ENCODE assay signal across 20 cellular contexts in genomic region chr10:45560262-45560661, GRCh38.
A peak's percentile ranks its signal among the peaks of the same experiment; 100 is the strongest.
DNase-seq lines count a peak whose midpoint lies in the region; ATAC-seq and TF ChIP-seq lines count a peak whose summit lies in the region.
"Had no signal": no experiment of that assay in that cellular context is flagged by ENCODE, and none has a peak within 500 bp of the region (broad histone marks: within the 10 kb centered on the region; RNA-seq: fewer than 3 reads in every experiment).

No MANE protein-coding gene starts in this region.

- H3K18ac ChIP-seq in mesendoderm (ENCODE audit: low read length) = no peak overlapping the region

- WGBS in mesendoderm (ENCODE audit: extremely low coverage, insufficient coverage, low lambda C conversion rate) = no CpG with 5 or more reads among the region's 10 CpGs

- H3K27ac ChIP-seq in HEK293 (ENCODE audit: extremely low read depth, low read depth, low read length) = no peak overlapping the region
- no peak overlapping the region for H3K27ac ChIP-seq in mesendoderm (ENCODE audit: low read depth, low read length)
- H3K27ac ChIP-seq: BLaER1, SJSA1 had no signal

- peaks cover 59% of the 10 kb centered on the region for H3K4me1 Mint-ChIP-seq in dendritic cell treated with granulocyte-macrophage colony-stimulating factor and Interleukin-4, amounts not matched to agents 40 ng/mL and 50 ng/mL, for 4 days (ENCODE audit: low read depth)
- H3K4me1 Mint-ChIP-seq in activated T-helper 2 cell treated with anti-CD3 and anti-CD28 coated beads, Interferon-gamma antibody, Interleukin-2, Interleukin-4, amounts not matched to agents 10 μg/mL and 5 μg/mL and 100 μg/mL, durations not matched to agents 14 hours and 24 hours and 36 hours (ENCODE audit: low read depth) = peaks cover 28% of the 10 kb centered on the region

- no peaks in the 10 kb centered on the region for H3K9me3 ChIP-seq in HEK293 (ENCODE audit: control insufficient read depth, insufficient read depth, low read depth, low read length)
- H3K9me3 ChIP-seq: SJSA1 had no signal

- CTCF ChIA-PET in HEK293 (lab: Yijun Ruan, JAX) = no interaction called here

- H3K4ac ChIP-seq in mesendoderm (ENCODE audit: low read depth, low read length) = no peak overlapping the region

- no peaks in the 10 kb centered on the region for H3K79me2 ChIP-seq in mesendoderm (ENCODE audit: control insufficient read depth, insufficient read depth, low read length)

- intact Hi-C loops in dendritic cell treated with granulocyte-macrophage colony-stimulating factor and Interleukin-4, amounts not matched to agents 40 ng/mL and 50 ng/mL, for 4 days (cut with micrococcal nuclease) = no loop called here
- intact Hi-C loops in activated T-helper 2 cell treated with anti-CD3 and anti-CD28 coated beads, Interferon-gamma antibody, Interleukin-2, Interleukin-4, amounts not matched to agents 10 μg/mL and 5 μg/mL and 100 μg/mL, durations not matched to agents 14 hours and 24 hours and 36 hours (cut with micrococcal nuclease) = no loop called here

- TF ChIP-seq CTCF in HEK293 (tag by site-specific recombination; IDR thresholded peaks at IDR 0.05) = no peak

- no peak overlapping the region for H2BK120ac ChIP-seq in mesendoderm (ENCODE audit: low read depth, low read length)

- no peaks in the 10 kb centered on the region for H3K27me3 Mint-ChIP-seq in dendritic cell treated with granulocyte-macrophage colony-stimulating factor and Interleukin-4, amounts not matched to agents 40 ng/mL and 50 ng/mL, for 4 days
- no peaks in the 10 kb centered on the region for H3K27me3 Mint-ChIP-seq in activated T-helper 2 cell treated with anti-CD3 and anti-CD28 coated beads, Interferon-gamma antibody, Interleukin-2, Interleukin-4, amounts not matched to agents 10 μg/mL and 5 μg/mL and 100 μg/mL, durations not matched to agents 14 hours and 24 hours and 36 hours (ENCODE audit: low read depth)
- H3K27me3 Mint-ChIP-seq: CD4-positive, CD25-positive, alpha-beta regulatory T cell had no signal

- no peaks in the 10 kb centered on the region for H3K9me3 Mint-ChIP-seq in dendritic cell treated with granulocyte-macrophage colony-stimulating factor and Interleukin-4, amounts not matched to agents 40 ng/mL and 50 ng/mL, for 4 days
- H3K9me3 Mint-ChIP-seq in activated T-helper 2 cell treated with anti-CD3 and anti-CD28 coated beads, Interferon-gamma antibody, Interleukin-2, Interleukin-4, amounts not matched to agents 10 μg/mL and 5 μg/mL and 100 μg/mL, durations not matched to agents 14 hours and 24 hours and 36 hours = no peaks in the 10 kb centered on the region
- H3K9me3 Mint-ChIP-seq: CD4-positive, CD25-positive, alpha-beta regulatory T cell; IgD-negative memory B cell had no signal

- H3K36me3 ChIP-seq in HEK293 (ENCODE audit: control insufficient read depth in 2 of 2, insufficient read depth in 1 of 2, low read length in 2 of 2) (no peaks in the 10 kb centered on the region), mesendoderm (ENCODE audit: control insufficient read depth, insufficient read depth, low read length) (no peaks in the 10 kb centered on the region)
- H3K36me3 ChIP-seq: SJSA1 had no signal

- DNase-seq in mesendoderm = peak; percentile 32
- DNase-seq in NCI-H1436 (lab: John Stamatoyannopoulos, UW) = no peak
- DNase-seq in GOT3 (lab: John Stamatoyannopoulos, UW) = no peak
- DNase-seq in activated T-helper 2 cell treated with anti-CD3 and anti-CD28 coated beads, Interferon-gamma antibody, Interleukin-2, Interleukin-4, amounts not matched to agents 10 μg/mL and 5 μg/mL and 100 μg/mL, durations not matched to agents 14 hours and 24 hours and 36 hours (ENCODE audit: low spot score) = no peak
- DNase-seq: CD4-positive, CD25-positive, alpha-beta regulatory T cell; Karpas-422; NCI-H1092 treated with DMSO at 0.1 percent for 48 hours; NCI-H146; NCI-H1930; NCI-H2107; NCI-H524 treated with DMSO at 0.1 percent for 48 hours; NCI-H774; Right ventricle myocardium superior; RPMI8226 had no signal

- H3K4me3 Mint-ChIP-seq in dendritic cell treated with granulocyte-macrophage colony-stimulating factor and Interleukin-4, amounts not matched to agents 40 ng/mL and 50 ng/mL, for 4 days = no peak overlapping the region
- H3K4me3 Mint-ChIP-seq in activated T-helper 2 cell treated with anti-CD3 and anti-CD28 coated beads, Interferon-gamma antibody, Interleukin-2, Interleukin-4, amounts not matched to agents 10 μg/mL and 5 μg/mL and 100 μg/mL, durations not matched to agents 14 hours and 24 hours and 36 hours (ENCODE audit: low read depth) = no peak overlapping the region
- H3K4me3 Mint-ChIP-seq: CD4-positive, CD25-positive, alpha-beta regulatory T cell had no signal

- no peaks in the 10 kb centered on the region for H3K27me3 ChIP-seq in mesendoderm (ENCODE audit: insufficient read depth, low read length, poor library complexity)
- H3K27me3 ChIP-seq: BLaER1, SJSA1 had no signal

- POLR2A ChIA-PET in HEK293 (lab: Yijun Ruan, JAX) = no interaction called here

- H3K4me1 ChIP-seq in HEK293 (ENCODE audit: control insufficient read depth, insufficient read depth, low read length) (peaks cover 3% of the 10 kb centered on the region; the same call in 1 of the 2 replicates), mesendoderm (ENCODE audit: control insufficient read depth, low read depth, low read length) (peaks cover 3% of the 10 kb centered on the region)
- H3K4me1 ChIP-seq: SJSA1 had no signal

- no peak overlapping the region for H3K56ac ChIP-seq in mesendoderm (ENCODE audit: low read length)

- H3K4me2 ChIP-seq in mesendoderm (ENCODE audit: low read length) = no peak overlapping the region
- H3K4me2 ChIP-seq: BLaER1 had no signal

- peaks cover 7% of the 10 kb centered on the region for H3K36me3 Mint-ChIP-seq in dendritic cell treated with granulocyte-macrophage colony-stimulating factor and Interleukin-4, amounts not matched to agents 40 ng/mL and 50 ng/mL, for 4 days (ENCODE audit: low read depth)
- H3K36me3 Mint-ChIP-seq in activated T-helper 2 cell treated with anti-CD3 and anti-CD28 coated beads, Interferon-gamma antibody, Interleukin-2, Interleukin-4, amounts not matched to agents 10 μg/mL and 5 μg/mL and 100 μg/mL, durations not matched to agents 14 hours and 24 hours and 36 hours (ENCODE audit: low read depth) = peaks cover 12% of the 10 kb centered on the region

- peak overlapping the region; percentile 60 for H3K27ac Mint-ChIP-seq in dendritic cell treated with granulocyte-macrophage colony-stimulating factor and Interleukin-4, amounts not matched to agents 40 ng/mL and 50 ng/mL, for 4 days
- no peak overlapping the region for H3K27ac Mint-ChIP-seq in activated T-helper 2 cell treated with anti-CD3 and anti-CD28 coated beads, Interferon-gamma antibody, Interleukin-2, Interleukin-4, amounts not matched to agents 10 μg/mL and 5 μg/mL and 100 μg/mL, durations not matched to agents 14 hours and 24 hours and 36 hours
- H3K27ac Mint-ChIP-seq: CD4-positive, CD25-positive, alpha-beta regulatory T cell had no signal

- H2BK5ac ChIP-seq in mesendoderm (ENCODE audit: low read length) = no peak overlapping the region

- no peak overlapping the region for H3K9ac ChIP-seq in mesendoderm (ENCODE audit: low read length)
- H3K9ac ChIP-seq: BLaER1 had no signal

- H4K8ac ChIP-seq in mesendoderm (ENCODE audit: low read depth, low read length) = no peak overlapping the region

- H2AK5ac ChIP-seq in mesendoderm (ENCODE audit: low read length) = no peak overlapping the region

- H3K23ac ChIP-seq in mesendoderm (ENCODE audit: low read length) = no peak overlapping the region

- no peak overlapping the region for H4K5ac ChIP-seq in mesendoderm (ENCODE audit: low read length)

- no peaks in the 10 kb centered on the region for H3K79me1 ChIP-seq in mesendoderm (ENCODE audit: low read length)

- ATAC-seq in HG03521 (IDR thresholded peaks at IDR 0.05; ENCODE audit: unreplicated experiment) = no peak

- H3K4me3 ChIP-seq in HEK293 (ENCODE audit: low read depth, low read length) (no peak overlapping the region), mesendoderm (ENCODE audit: low read length) (no peak overlapping the region)
- H3K4me3 ChIP-seq: BLaER1, SJSA1 had no signal

- H2BK15ac ChIP-seq in mesendoderm (replicated peaks; ENCODE audit: low read depth) = no peak overlapping the region

TF ChIP-seq in HEK293, 187 proteins besides CTCF, POLR2A, EP300 and RAD21 (continues in another document):
- TF ChIP-seq ZNF514 (tag by site-specific recombination; IDR thresholded peaks at IDR 0.05) = no peak
- TF ChIP-seq SETDB1 (IDR thresholded peaks at IDR 0.05; ENCODE audit: insufficient read length, low read length) = peak; percentile 66
- TF ChIP-seq ZNF19 (tag by site-specific recombination; IDR thresholded peaks at IDR 0.05; ENCODE audit: low read depth) = no peak
- no peak for TF ChIP-seq KLF7 (tag by site-specific recombination; IDR thresholded peaks at IDR 0.05; ENCODE audit: borderline replicate concordance)
- no peak for TF ChIP-seq ZNF423 (tag by site-specific recombination; IDR thresholded peaks at IDR 0.05)
- TF ChIP-seq, protein P1, sequence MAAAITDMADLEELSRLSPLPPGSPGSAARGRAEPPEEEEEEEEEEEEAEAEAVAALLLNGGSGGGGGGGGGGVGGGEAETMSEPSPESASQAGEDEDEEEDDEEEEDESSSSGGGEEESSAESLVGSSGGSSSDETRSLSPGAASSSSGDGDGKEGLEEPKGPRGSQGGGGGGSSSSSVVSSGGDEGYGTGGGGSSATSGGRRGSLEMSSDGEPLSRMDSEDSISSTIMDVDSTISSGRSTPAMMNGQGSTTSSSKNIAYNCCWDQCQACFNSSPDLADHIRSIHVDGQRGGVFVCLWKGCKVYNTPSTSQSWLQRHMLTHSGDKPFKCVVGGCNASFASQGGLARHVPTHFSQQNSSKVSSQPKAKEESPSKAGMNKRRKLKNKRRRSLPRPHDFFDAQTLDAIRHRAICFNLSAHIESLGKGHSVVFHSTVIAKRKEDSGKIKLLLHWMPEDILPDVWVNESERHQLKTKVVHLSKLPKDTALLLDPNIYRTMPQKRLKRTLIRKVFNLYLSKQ (tag by site-specific recombination; IDR thresholded peaks at IDR 0.05; ENCODE audit: borderline replicate concordance) = no peak
- no peak for TF ChIP-seq ZNF426 (tag by site-specific recombination; IDR thresholded peaks at IDR 0.05)
- no peak for TF ChIP-seq ZNF830 (tag by site-specific recombination; IDR thresholded peaks at IDR 0.05; ENCODE audit: low read depth)
